Comparison of ENCODE assay signal across 2 cellular contexts in the genomic region with DNA sequence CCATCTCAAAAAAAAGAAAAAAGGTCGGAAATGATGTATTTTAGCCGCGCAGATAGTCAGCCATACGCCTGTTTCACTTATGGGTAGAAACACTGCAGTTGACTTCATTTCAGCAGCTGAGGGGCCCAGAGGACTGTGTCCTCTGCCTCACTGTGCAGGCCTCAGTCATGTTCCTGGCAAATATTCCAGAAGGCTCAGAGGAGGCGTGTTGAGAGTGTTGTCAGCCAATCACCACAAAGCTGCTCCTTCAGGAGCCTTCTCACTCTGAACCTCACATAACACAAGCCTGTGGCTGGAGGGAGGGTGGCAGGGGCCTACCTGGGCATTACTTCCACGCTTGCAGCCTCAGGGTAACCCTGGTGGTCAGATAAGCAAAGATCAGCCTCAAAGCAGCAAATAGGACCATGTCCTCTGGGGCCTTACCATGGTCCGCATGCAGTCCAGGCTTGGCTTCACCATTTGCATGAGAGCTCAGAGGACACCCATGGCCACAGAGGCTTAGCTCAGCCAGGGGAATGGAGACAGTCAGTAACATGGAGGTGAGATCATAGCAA.
A peak's percentile ranks its signal among the peaks of the same experiment; 100 is the strongest.
TF ChIP-seq lines count a peak whose summit lies in the region.

No MANE protein-coding gene starts in this region.

TF ChIP-seq in HepG2, 621 proteins besides CTCF, POLR2A, EP300 and RAD21 (continues in another document):
- no peak for TF ChIP-seq TBP (CRISPR knock-in tag; IDR thresholded peaks at IDR 0.05)
- TF ChIP-seq, protein P1, sequence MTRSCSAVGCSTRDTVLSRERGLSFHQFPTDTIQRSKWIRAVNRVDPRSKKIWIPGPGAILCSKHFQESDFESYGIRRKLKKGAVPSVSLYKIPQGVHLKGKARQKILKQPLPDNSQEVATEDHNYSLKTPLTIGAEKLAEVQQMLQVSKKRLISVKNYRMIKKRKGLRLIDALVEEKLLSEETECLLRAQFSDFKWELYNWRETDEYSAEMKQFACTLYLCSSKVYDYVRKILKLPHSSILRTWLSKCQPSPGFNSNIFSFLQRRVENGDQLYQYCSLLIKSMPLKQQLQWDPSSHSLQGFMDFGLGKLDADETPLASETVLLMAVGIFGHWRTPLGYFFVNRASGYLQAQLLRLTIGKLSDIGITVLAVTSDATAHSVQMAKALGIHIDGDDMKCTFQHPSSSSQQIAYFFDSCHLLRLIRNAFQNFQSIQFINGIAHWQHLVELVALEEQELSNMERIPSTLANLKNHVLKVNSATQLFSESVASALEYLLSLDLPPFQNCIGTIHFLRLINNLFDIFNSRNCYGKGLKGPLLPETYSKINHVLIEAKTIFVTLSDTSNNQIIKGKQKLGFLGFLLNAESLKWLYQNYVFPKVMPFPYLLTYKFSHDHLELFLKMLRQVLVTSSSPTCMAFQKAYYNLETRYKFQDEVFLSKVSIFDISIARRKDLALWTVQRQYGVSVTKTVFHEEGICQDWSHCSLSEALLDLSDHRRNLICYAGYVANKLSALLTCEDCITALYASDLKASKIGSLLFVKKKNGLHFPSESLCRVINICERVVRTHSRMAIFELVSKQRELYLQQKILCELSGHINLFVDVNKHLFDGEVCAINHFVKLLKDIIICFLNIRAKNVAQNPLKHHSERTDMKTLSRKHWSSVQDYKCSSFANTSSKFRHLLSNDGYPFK (CRISPR knock-in tag; IDR thresholded peaks at IDR 0.05; ENCODE audit: borderline replicate concordance): 0 out of 2 replicates have a peak, but pooled peaks have one; percentile 11
- TF ChIP-seq ZFX (CRISPR knock-in tag; IDR thresholded peaks at IDR 0.05; ENCODE audit: low read depth): peak; percentile 66
- TF ChIP-seq, protein P2, sequence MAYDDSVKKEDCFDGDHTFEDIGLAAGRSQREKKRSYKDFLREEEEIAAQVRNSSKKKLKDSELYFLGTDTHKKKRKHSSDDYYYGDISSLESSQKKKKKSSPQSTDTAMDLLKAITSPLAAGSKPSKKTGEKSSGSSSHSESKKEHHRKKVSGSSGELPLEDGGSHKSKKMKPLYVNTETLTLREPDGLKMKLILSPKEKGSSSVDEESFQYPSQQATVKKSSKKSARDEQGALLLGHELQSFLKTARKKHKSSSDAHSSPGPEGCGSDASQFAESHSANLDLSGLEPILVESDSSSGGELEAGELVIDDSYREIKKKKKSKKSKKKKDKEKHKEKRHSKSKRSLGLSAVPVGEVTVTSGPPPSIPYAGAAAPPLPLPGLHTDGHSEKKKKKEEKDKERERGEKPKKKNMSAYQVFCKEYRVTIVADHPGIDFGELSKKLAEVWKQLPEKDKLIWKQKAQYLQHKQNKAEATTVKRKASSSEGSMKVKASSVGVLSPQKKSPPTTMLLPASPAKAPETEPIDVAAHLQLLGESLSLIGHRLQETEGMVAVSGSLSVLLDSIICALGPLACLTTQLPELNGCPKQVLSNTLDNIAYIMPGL (CRISPR knock-in tag; IDR thresholded peaks at IDR 0.05; ENCODE audit: borderline replicate concordance in 1 of 2, low read depth in 1 of 2): no peak
- TF ChIP-seq ZNF567 (CRISPR knock-in tag; IDR thresholded peaks at IDR 0.05; ENCODE audit: borderline replicate concordance): no peak
- TF ChIP-seq NRL (CRISPR knock-in tag; IDR thresholded peaks at IDR 0.05; ENCODE audit: borderline replicate concordance): no peak
- TF ChIP-seq, protein P3, sequence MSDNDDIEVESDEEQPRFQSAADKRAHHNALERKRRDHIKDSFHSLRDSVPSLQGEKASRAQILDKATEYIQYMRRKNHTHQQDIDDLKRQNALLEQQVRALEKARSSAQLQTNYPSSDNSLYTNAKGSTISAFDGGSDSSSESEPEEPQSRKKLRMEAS (IDR thresholded peaks at IDR 0.05): 0 out of 2 replicates have a peak, but pooled peaks have one; percentile 36
- TF ChIP-seq ZNF260 (CRISPR knock-in tag; IDR thresholded peaks at IDR 0.05; ENCODE audit: borderline replicate concordance, low read depth): no peak
- no peak for TF ChIP-seq MATR3 (CRISPR knock-in tag; IDR thresholded peaks at IDR 0.05)
- TF ChIP-seq, protein P4, sequence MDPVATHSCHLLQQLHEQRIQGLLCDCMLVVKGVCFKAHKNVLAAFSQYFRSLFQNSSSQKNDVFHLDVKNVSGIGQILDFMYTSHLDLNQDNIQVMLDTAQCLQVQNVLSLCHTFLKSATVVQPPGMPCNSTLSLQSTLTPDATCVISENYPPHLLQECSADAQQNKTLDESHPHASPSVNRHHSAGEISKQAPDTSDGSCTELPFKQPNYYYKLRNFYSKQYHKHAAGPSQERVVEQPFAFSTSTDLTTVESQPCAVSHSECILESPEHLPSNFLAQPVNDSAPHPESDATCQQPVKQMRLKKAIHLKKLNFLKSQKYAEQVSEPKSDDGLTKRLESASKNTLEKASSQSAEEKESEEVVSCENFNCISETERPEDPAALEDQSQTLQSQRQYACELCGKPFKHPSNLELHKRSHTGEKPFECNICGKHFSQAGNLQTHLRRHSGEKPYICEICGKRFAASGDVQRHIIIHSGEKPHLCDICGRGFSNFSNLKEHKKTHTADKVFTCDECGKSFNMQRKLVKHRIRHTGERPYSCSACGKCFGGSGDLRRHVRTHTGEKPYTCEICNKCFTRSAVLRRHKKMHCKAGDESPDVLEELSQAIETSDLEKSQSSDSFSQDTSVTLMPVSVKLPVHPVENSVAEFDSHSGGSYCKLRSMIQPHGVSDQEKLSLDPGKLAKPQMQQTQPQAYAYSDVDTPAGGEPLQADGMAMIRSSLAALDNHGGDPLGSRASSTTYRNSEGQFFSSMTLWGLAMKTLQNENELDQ (CRISPR knock-in tag; IDR thresholded peaks at IDR 0.05; ENCODE audit: borderline replicate concordance): no peak

TF ChIP-seq in H1, 55 proteins besides CTCF, POLR2A, EP300 and RAD21:
- TF ChIP-seq NRF1 (IDR thresholded peaks at IDR 0.05; ENCODE audit: low read depth, low read length): no peak
- no peak for TF ChIP-seq TAF7 (optimal IDR thresholded peaks at IDR 0.05; ENCODE audit: borderline replicate concordance, low read depth, low read length)
- no peak for TF ChIP-seq CBX5 (IDR thresholded peaks at IDR 0.05; ENCODE audit: low read depth, low read length)
- TF ChIP-seq CHD2 (IDR thresholded peaks at IDR 0.05; ENCODE audit: low read length): no peak
- TF ChIP-seq SIRT6 (IDR thresholded peaks at IDR 0.05; ENCODE audit: low read length): no peak
